Comparison of ENCODE assay signal across 1 cellular context in genomic region chr10:50395279-50395678, GRCh38.
TF ChIP-seq lines count a peak whose summit lies in the region.

No MANE protein-coding gene starts in this region.

TF ChIP-seq in HepG2, 621 proteins besides CTCF, POLR2A, EP300 and RAD21 (continued from another document and continues in another):
- peak; percentile 23; the same call in 1 of the 2 replicates for TF ChIP-seq RERE (CRISPR knock-in tag; IDR thresholded peaks at IDR 0.05; ENCODE audit: low read depth)
- TF ChIP-seq ZNF777 (CRISPR knock-in tag; IDR thresholded peaks at IDR 0.05), result no peak
- peak; percentile 86 for TF ChIP-seq BCL6 (CRISPR knock-in tag; IDR thresholded peaks at IDR 0.05)
- TF ChIP-seq MEIS1 (CRISPR knock-in tag; IDR thresholded peaks at IDR 0.05; ENCODE audit: borderline replicate concordance), result no peak
- TF ChIP-seq NFATC3 (CRISPR knock-in tag; IDR thresholded peaks at IDR 0.05), result no peak
- TF ChIP-seq RFX1 (IDR thresholded peaks at IDR 0.05), result no peak
- TF ChIP-seq SOX5 (CRISPR knock-in tag; IDR thresholded peaks at IDR 0.05; ENCODE audit: borderline replicate concordance), result peak; percentile 76; the same call in 1 of the 2 replicates
- no peak for TF ChIP-seq ZNF691 (CRISPR knock-in tag; IDR thresholded peaks at IDR 0.05; ENCODE audit: borderline replicate concordance, low read depth)
- no peak for TF ChIP-seq ZNF83 (CRISPR knock-in tag; IDR thresholded peaks at IDR 0.05; ENCODE audit: borderline replicate concordance)
- no peak for TF ChIP-seq EEA1 (CRISPR knock-in tag; IDR thresholded peaks at IDR 0.05; ENCODE audit: borderline replicate concordance)
- TF ChIP-seq MTF2 (CRISPR knock-in tag; IDR thresholded peaks at IDR 0.05; ENCODE audit: borderline replicate concordance), result no peak
- TF ChIP-seq THAP8 (CRISPR knock-in tag; IDR thresholded peaks at IDR 0.05; ENCODE audit: borderline replicate concordance), result no peak
- TF ChIP-seq IRF1 (CRISPR knock-in tag; IDR thresholded peaks at IDR 0.05; ENCODE audit: low read depth), result no peak
- TF ChIP-seq FOXA3 (CRISPR knock-in tag; IDR thresholded peaks at IDR 0.05), result peak; percentile 96
- TF ChIP-seq KLF12 (CRISPR knock-in tag; IDR thresholded peaks at IDR 0.05; ENCODE audit: borderline replicate concordance), result no peak
- no peak for TF ChIP-seq ZNF7 (CRISPR knock-in tag; IDR thresholded peaks at IDR 0.05)
- no peak for TF ChIP-seq ZNF3 (CRISPR knock-in tag; IDR thresholded peaks at IDR 0.05)
- no peak for TF ChIP-seq SP5 (CRISPR knock-in tag; IDR thresholded peaks at IDR 0.05; ENCODE audit: borderline replicate concordance, low read depth)
- peak; percentile 54 for TF ChIP-seq MIXL1 (CRISPR knock-in tag; IDR thresholded peaks at IDR 0.05)
- TF ChIP-seq E2F1 (CRISPR knock-in tag; IDR thresholded peaks at IDR 0.05), result no peak
- TF ChIP-seq SCMH1 (CRISPR knock-in tag; IDR thresholded peaks at IDR 0.05; ENCODE audit: borderline replicate concordance), result no peak
- TF ChIP-seq ZFYVE20 (CRISPR knock-in tag; IDR thresholded peaks at IDR 0.05; ENCODE audit: borderline replicate concordance, low read depth), result no peak
- peak; percentile 79 for TF ChIP-seq FOXP4 (CRISPR knock-in tag; IDR thresholded peaks at IDR 0.05)
- no peak for TF ChIP-seq SRY (CRISPR knock-in tag; IDR thresholded peaks at IDR 0.05)
- no peak for TF ChIP-seq SP4 (CRISPR knock-in tag; IDR thresholded peaks at IDR 0.05)
- no peak for TF ChIP-seq ZNF766 (CRISPR knock-in tag; IDR thresholded peaks at IDR 0.05; ENCODE audit: borderline replicate concordance)
- TF ChIP-seq YEATS4 (CRISPR knock-in tag; IDR thresholded peaks at IDR 0.05; ENCODE audit: borderline replicate concordance), result 0 out of 2 replicates have a peak, but pooled peaks have one; percentile 30
- no peak for TF ChIP-seq ZFP62 (CRISPR knock-in tag; IDR thresholded peaks at IDR 0.05)
- TF ChIP-seq ZNF142 (CRISPR knock-in tag; IDR thresholded peaks at IDR 0.05), result no peak
- no peak for TF ChIP-seq LCORL (IDR thresholded peaks at IDR 0.05)
- TF ChIP-seq LCORL (CRISPR knock-in tag; IDR thresholded peaks at IDR 0.05), result no peak
- TF ChIP-seq JUNB (CRISPR knock-in tag; IDR thresholded peaks at IDR 0.05; ENCODE audit: borderline replicate concordance), result peak; percentile 49; the same call in 1 of the 2 replicates
- TF ChIP-seq JARID2 (CRISPR knock-in tag; IDR thresholded peaks at IDR 0.05; ENCODE audit: insufficient replicate concordance), result no peak
- TF ChIP-seq ZNF607 (CRISPR knock-in tag; IDR thresholded peaks at IDR 0.05; ENCODE audit: borderline replicate concordance), result no peak
- TF ChIP-seq NR2F6 (IDR thresholded peaks at IDR 0.05), result no peak; the same call in 1 of the 2 replicates
- 0 out of 2 replicates have a peak, but pooled peaks have one; percentile 14 for TF ChIP-seq NR2F6 (CRISPR knock-in tag; IDR thresholded peaks at IDR 0.05)
- TF ChIP-seq ZNF670 (CRISPR knock-in tag; IDR thresholded peaks at IDR 0.05; ENCODE audit: borderline replicate concordance), result peak; percentile 43; the same call in 1 of the 2 replicates
- TF ChIP-seq PRPF4 (IDR thresholded peaks at IDR 0.05; ENCODE audit: low read depth, low read length, poor library complexity, severe bottlenecking), result no peak
- no peak for TF ChIP-seq ZNF124 (CRISPR knock-in tag; IDR thresholded peaks at IDR 0.05)
- TF ChIP-seq CREM (IDR thresholded peaks at IDR 0.05), result peak; percentile 72
- no peak for TF ChIP-seq CREM (CRISPR knock-in tag; IDR thresholded peaks at IDR 0.05)
- TF ChIP-seq MBD4 (IDR thresholded peaks at IDR 0.05; ENCODE audit: borderline replicate concordance, low read length), result no peak
- no peak for TF ChIP-seq SAFB2 (CRISPR knock-in tag; IDR thresholded peaks at IDR 0.05; ENCODE audit: borderline replicate concordance, low read depth)
- TF ChIP-seq ZNF597 (CRISPR knock-in tag; IDR thresholded peaks at IDR 0.05), result no peak
- no peak for TF ChIP-seq ZNF451 (CRISPR knock-in tag; IDR thresholded peaks at IDR 0.05)
- no peak for TF ChIP-seq REL (CRISPR knock-in tag; conservative IDR thresholded peaks at IDR 0.05)
- TF ChIP-seq ZNF678 (CRISPR knock-in tag; IDR thresholded peaks at IDR 0.05), result no peak
- TF ChIP-seq MXD3 (CRISPR knock-in tag; IDR thresholded peaks at IDR 0.05), result no peak
- TF ChIP-seq ZNF879 (CRISPR knock-in tag; IDR thresholded peaks at IDR 0.05), result no peak
- TF ChIP-seq KLF6 (CRISPR knock-in tag; IDR thresholded peaks at IDR 0.05), result 0 out of 2 replicates have a peak, but pooled peaks have one; percentile 42
